In genomic region chr13:44698076-44698475, GRCh38 we compare ENCODE assay signal across 27 cellular contexts.
DNase-seq lines count a peak whose midpoint lies in the region; FAIRE-seq and TF ChIP-seq lines count a peak whose summit lies in the region.
"Had no signal": no experiment of that assay in that cellular context is flagged by ENCODE, and none has a peak within 500 bp of the region (broad histone marks: within the 10 kb centered on the region; RNA-seq: fewer than 3 reads in every experiment).

No MANE protein-coding gene starts in this region.

- TF ChIP-seq POLR2A in GM12891 (IDR thresholded peaks at IDR 0.05; ENCODE audit: low read depth, low read length), result no peak

- peak; percentile 2 to 10 for DNase-seq in NCI-H524 (lab: John Stamatoyannopoulos, UW)
- no peak for DNase-seq in NCI-H524 treated with DMSO at 0.1 percent for 48 hours (lab: John Stamatoyannopoulos, UW)
- peak; percentile 29 to 44 for DNase-seq in hippocampal formation (lab: John Stamatoyannopoulos, UW)
- peak; percentile 8 for DNase-seq in occipital lobe (lab: John Stamatoyannopoulos, UW)
- no peak for DNase-seq in HPDE6-E6E7 (ENCODE audit: extremely low spot score)
- DNase-seq in GDM1 (lab: John Stamatoyannopoulos, UW), result no peak
- DNase-seq in GM12891 (ENCODE audit: insufficient read length, low spot score), result no peak
- DNase-seq in NK-92 (lab: John Stamatoyannopoulos, UW; ENCODE audit: unreplicated experiment), result no peak
- DNase-seq: activated CD4-positive, alpha-beta T cell treated with anti-CD3 and anti-CD28 coated beads for 4 hours; activated naive CD4-positive, alpha-beta T cell; activated T-cell treated with anti-CD3 and anti-CD28 coated beads, Interleukin-2, amount 50 U/mL, for 48 hours; adrenal gland; CD8-positive, alpha-beta T cell; DMS153; KG1; left colon; mesendoderm; MM.1S; naive B cell; NCI-H1417 treated with DMSO at 0.1 percent for 48 hours; NCI-H510A treated with DMSO at 0.1 percent for 48 hours; pancreas; sigmoid colon; stimulated activated naive CD8-positive, alpha-beta T cell treated with anti-CD3 and anti-CD28 coated beads, Interleukin-15, Interleukin-2, amounts not matched to agents 100 U/mL and 50 U/mL, for 24 hours; T-helper 2 cell had no signal

- FAIRE-seq in GM12891 (lab: Jason Lieb, UNC), result no peak
- FAIRE-seq: bronchial epithelial cell, HTR-8/SVneo, pancreas had no signal

TF ChIP-seq in GM12891, 5 proteins besides CTCF, POLR2A, EP300 and RAD21:
- TF ChIP-seq SPI1 (IDR thresholded peaks at IDR 0.05; ENCODE audit: low read depth, low read length) (no peak), TAF1 (IDR thresholded peaks at IDR 0.05; ENCODE audit: low read depth, low read length) (no peak), PAX5 (IDR thresholded peaks at IDR 0.05; ENCODE audit: insufficient read depth, low read length, severe bottlenecking) (no peak), POU2F2 (IDR thresholded peaks at IDR 0.05; ENCODE audit: low read depth, low read length) (no peak), POLR2AphosphoS5 (IDR thresholded peaks at IDR 0.05; ENCODE audit: low read depth, low read length) (no peak)
TF ChIP-seq in GM12891: peak in this region for 0.

Comparison
In these comparisons a context has a peak if more than half of its experiments do, and no peak if none do; other contexts are left out.
1. DNase-seq: peak in NCI-H524 (2 of 2), hippocampal formation (2 of 2) and occipital lobe (single experiment); none in NCI-H524 treated with DMSO at 0.1 percent for 48 hours (single experiment), HPDE6-E6E7 (single experiment), GDM1 (single experiment), GM12891 (single experiment) and NK-92 (single experiment).